28 cellular contexts compared by ENCODE assay signal in the genomic region with DNA sequence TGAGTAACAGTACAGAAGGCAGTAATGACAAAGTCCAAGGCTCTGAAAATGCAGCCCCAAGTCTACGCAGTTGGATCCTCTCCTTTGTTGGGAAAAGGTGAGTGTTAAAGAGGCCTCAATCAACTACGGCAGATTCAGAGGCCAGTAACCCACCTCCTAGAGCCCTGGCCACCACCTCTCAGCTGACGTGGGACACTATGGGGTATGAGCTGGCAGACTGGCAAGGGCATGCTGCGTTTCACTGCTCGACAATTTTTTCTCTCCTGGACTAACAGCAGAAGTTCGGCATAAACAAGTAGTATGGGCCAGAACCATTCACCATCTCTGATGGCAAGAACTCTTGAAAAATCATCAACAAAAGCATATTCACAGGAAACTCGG. TPM values are rescaled to one million over a fixed set of nuclear protein-coding genes. Genes with fewer than 3 reads are reported as not detected.
A peak's percentile ranks its signal among the peaks of the same experiment; 100 is the strongest.
DNase-seq lines count a peak whose midpoint lies in the region; ATAC-seq and TF ChIP-seq lines count a peak whose summit lies in the region.
"Had no signal": no experiment of that assay in that cellular context is flagged by ENCODE, and none has a peak within 500 bp of the region (broad histone marks: within the 10 kb centered on the region; RNA-seq: fewer than 3 reads in every experiment).

No MANE protein-coding gene starts in this region.

- no peak for TF ChIP-seq EP300 in SK-N-SH (IDR thresholded peaks at IDR 0.05; ENCODE audit: borderline replicate concordance in 1 of 2, low read depth in 1 of 2, low read length in 1 of 2)

- H3F3A ChIP-seq in SK-N-SH (replicated peaks; ENCODE audit: insufficient read depth) = no peaks in the 10 kb centered on the region

- peaks cover 17% of the 10 kb centered on the region; the same call in 1 of the 2 replicates for H3K79me2 ChIP-seq in SK-N-SH (ENCODE audit: insufficient read depth)

- CTCF ChIA-PET in SK-N-SH (lab: Yijun Ruan, JAX) = interaction anchor here (1.8 to 7.0 kb wide), 5 partner anchors 9 to 245 kb away, joined by 9 to 71 read pairs (median 26); partner anchors contain the start of gene NCBP3

- H3K27ac ChIP-seq in adrenal gland (peak overlapping the region in 4 of 5 donors; percentile 17 to 88 (median 77)), muscle layer of duodenum (ENCODE audit: low read length) (peak overlapping the region; percentile 77), left lung (no peak overlapping the region), SK-N-SH (ENCODE audit: low read depth in 2 of 2, low read length in 1 of 2) (peak overlapping the region in 1 of 2 experiments; percentile 19; a peak in 1 of 4 replicates)
- H3K27ac ChIP-seq: brain microvascular endothelial cell, upper lobe of left lung, WERI-Rb-1 had no signal

- ATAC-seq in Right ventricle myocardium superior (ENCODE audit: poor library complexity) = peak; percentile 32
- no peak for ATAC-seq in stimulated activated effector memory CD8-positive, alpha-beta T cell treated with anti-CD3 and anti-CD28 coated beads, Interleukin-12 subunit alpha, Interleukin-12 subunit beta, amount 100 ng/mL, for 72 hours
- no peak for ATAC-seq in left lung
- ATAC-seq: GM12878; natural killer cell treated with Interleukin-12 subunit alpha and Interleukin-12 subunit beta and Interleukin-15 and Interleukin-18, amount 100 ng/mL, for 72 hours had no signal

- H4K20me1 ChIP-seq in SK-N-SH (ENCODE audit: insufficient read depth) = no peaks in the 10 kb centered on the region

- TF ChIP-seq CTCF in adrenal gland (IDR thresholded peaks at IDR 0.05) = no peak
- TF ChIP-seq CTCF in left lung (IDR thresholded peaks at IDR 0.05) = no peak
- no peak for TF ChIP-seq CTCF in SK-N-SH (IDR thresholded peaks at IDR 0.05)

- intact Hi-C loops in adrenal gland (cut with DNase I) = no loop called here
- intact Hi-C loops in Right ventricle myocardium superior (cut with DNase I) = no loop called here
- intact Hi-C loops in left lung (cut with DNase I) = no loop called here
- intact Hi-C loops in head of caudate nucleus (cut with DNase I) = no loop called here

- H3K9me3 ChIP-seq in adrenal gland (replicated peaks in 1 of 3) = no peaks in the 10 kb centered on the region
- no peaks in the 10 kb centered on the region for H3K9me3 ChIP-seq in muscle layer of duodenum (ENCODE audit: control insufficient read depth in 1 of 2, low read length in 2 of 2)
- no peaks in the 10 kb centered on the region for H3K9me3 ChIP-seq in left lung
- no peaks in the 10 kb centered on the region for H3K9me3 ChIP-seq in SK-N-SH
- H3K9me3 ChIP-seq: HAP-1, Peyer's patch, spleen, upper lobe of left lung had no signal

- TF ChIP-seq RAD21 in SK-N-SH (IDR thresholded peaks at IDR 0.05; ENCODE audit: low read length) = no peak

- WGBS in adrenal gland, 4 donors = 56 to 64% (median 60%) methylated on average over 7 of the region's 7 CpGs
- WGBS in SK-N-SH (ENCODE audit: low lambda C conversion rate) = 93% methylated on average over 6 of the region's 7 CpGs

- H3K4me3 ChIP-seq in adrenal gland = no peak overlapping the region
- no peak overlapping the region for H3K4me3 ChIP-seq in muscle layer of duodenum (ENCODE audit: low read depth in 1 of 2, low read length in 2 of 2)
- H3K4me3 ChIP-seq in left lung = no peak overlapping the region
- no peak overlapping the region for H3K4me3 ChIP-seq in SK-N-SH (ENCODE audit: low read depth in 2 of 2, low read length in 1 of 2)
- H3K4me3 ChIP-seq: GM12878, HAP-1, Peyer's patch, spleen, upper lobe of left lung had no signal

- H3K9ac ChIP-seq in SK-N-SH = no peak overlapping the region

- H3K36me3 ChIP-seq in adrenal gland (replicated peaks in 1 of 2) (peaks cover 0 to 54% of the 10 kb centered on the region in 2 donors), muscle layer of duodenum (ENCODE audit: control insufficient read depth in 1 of 2, insufficient read depth in 2 of 2, low read length in 2 of 2) (peaks cover 29 to 32% of the 10 kb centered on the region in 2 donors), left lung (peaks cover 0 to 75% of the 10 kb centered on the region in 2 donors), SK-N-SH (replicated peaks in 1 of 2; ENCODE audit: control insufficient read depth in 1 of 2, insufficient read depth in 2 of 2, low read length in 1 of 2) (peaks cover 38 to 47% of the 10 kb centered on the region in 2 experiments)

- H3K4me1 Mint-ChIP-seq in stimulated activated effector memory CD8-positive, alpha-beta T cell treated with anti-CD3 and anti-CD28 coated beads, Interleukin-12 subunit alpha, Interleukin-12 subunit beta, amount 100 ng/mL, for 72 hours = peaks cover 13% of the 10 kb centered on the region

- no peak overlapping the region for H3K4me2 ChIP-seq in SK-N-SH

- no peak for TF ChIP-seq POLR2A in adrenal gland (IDR thresholded peaks at IDR 0.05)

- H3K27me3 ChIP-seq in adrenal gland (no peaks in the 10 kb centered on the region), muscle layer of duodenum (ENCODE audit: low read depth, low read length) (no peaks in the 10 kb centered on the region), left lung (no peaks in the 10 kb centered on the region), SK-N-SH (ENCODE audit: insufficient read depth) (no peaks in the 10 kb centered on the region)
- H3K27me3 ChIP-seq: brain microvascular endothelial cell, Peyer's patch, spleen, upper lobe of left lung had no signal

- no peaks in the 10 kb centered on the region for H3K9me3 Mint-ChIP-seq in stimulated activated effector memory CD8-positive, alpha-beta T cell treated with anti-CD3 and anti-CD28 coated beads, Interleukin-12 subunit alpha, Interleukin-12 subunit beta, amount 100 ng/mL, for 72 hours
- H3K9me3 Mint-ChIP-seq: activated T-helper 2 cell treated with anti-CD3 and anti-CD28 coated beads, Interferon-gamma antibody, Interleukin-2, Interleukin-4, amounts not matched to agents 10 μg/mL and 5 μg/mL and 100 μg/mL, durations not matched to agents 14 hours and 24 hours and 36 hours; natural killer cell treated with Interleukin-12 subunit alpha and Interleukin-12 subunit beta and Interleukin-15 and Interleukin-18, amount 100 ng/mL, for 72 hours had no signal

- H3K9me2 ChIP-seq in SK-N-SH = no peaks in the 10 kb centered on the region

- no peak overlapping the region for H2AFZ ChIP-seq in SK-N-SH (ENCODE audit: low read depth)

- peak in 1 of 7 donors; percentile 37 for DNase-seq in adrenal gland
- no peak for DNase-seq in Right ventricle myocardium superior
- DNase-seq in stimulated activated effector memory CD8-positive, alpha-beta T cell treated with anti-CD3 and anti-CD28 coated beads, Interleukin-12 subunit alpha, Interleukin-12 subunit beta, amount 100 ng/mL, for 72 hours (ENCODE audit: low spot score in 2 of 2) = no peak
- no peak for DNase-seq in left lung
- no peak for DNase-seq in HK-2 (ENCODE audit: unreplicated experiment)
- no peak for DNase-seq in SK-N-SH
- no peak for DNase-seq in head of caudate nucleus
- DNase-seq: ACHN; activated CD4-positive, alpha-beta T cell treated with anti-CD3 and anti-CD28 coated beads for 48 hours; activated naive CD4-positive, alpha-beta T cell treated with anti-CD3 and anti-CD28 coated beads, Interleukin-2, amount 50 U/mL, for 16 hours; amniotic stem cell; brain microvascular endothelial cell; effector CD4-positive, alpha-beta T cell; glutamatergic neuron; midbrain; NCI-H146; NCI-H748 treated with DMSO at 0.1 percent for 48 hours; Peyer's patch; spleen; stimulated activated CD4-positive, alpha-beta T cell treated with anti-CD3 and anti-CD28 coated beads, Interleukin-4, amount 100 ng/mL, for 1 hour; T-helper 9 cell; upper lobe of left lung; WERI-Rb-1 had no signal

- H3K4me1 ChIP-seq in adrenal gland (replicated peaks in 1 of 2) = peaks cover 0 to 23% of the 10 kb centered on the region in 2 donors
- peaks cover 5 to 12% of the 10 kb centered on the region in 2 donors for H3K4me1 ChIP-seq in muscle layer of duodenum (ENCODE audit: control insufficient read depth in 1 of 2, insufficient read depth in 2 of 2, low read length in 2 of 2)
- H3K4me1 ChIP-seq in left lung = no peaks in the 10 kb centered on the region
- H3K4me1 ChIP-seq in SK-N-SH (ENCODE audit: control insufficient read depth in 1 of 2, insufficient read depth in 2 of 2, low read depth in 1 of 2, low read length in 1 of 2) = no peaks in the 10 kb centered on the region
- H3K4me1 ChIP-seq: HAP-1, upper lobe of left lung had no signal

- POLR2A ChIA-PET in SK-N-SH (lab: Yijun Ruan, JAX) = no interaction called here

- H3K4me3 Mint-ChIP-seq in stimulated activated effector memory CD8-positive, alpha-beta T cell treated with anti-CD3 and anti-CD28 coated beads, Interleukin-12 subunit alpha, Interleukin-12 subunit beta, amount 100 ng/mL, for 72 hours = no peak overlapping the region
- H3K4me3 Mint-ChIP-seq: natural killer cell treated with Interleukin-12 subunit alpha and Interleukin-12 subunit beta and Interleukin-15 and Interleukin-18, amount 100 ng/mL, for 72 hours had no signal

- peaks cover 98% of the 10 kb centered on the region for H3K36me3 Mint-ChIP-seq in stimulated activated effector memory CD8-positive, alpha-beta T cell treated with anti-CD3 and anti-CD28 coated beads, Interleukin-12 subunit alpha, Interleukin-12 subunit beta, amount 100 ng/mL, for 72 hours

- peak overlapping the region; percentile 52 for H3K27ac Mint-ChIP-seq in stimulated activated effector memory CD8-positive, alpha-beta T cell treated with anti-CD3 and anti-CD28 coated beads, Interleukin-12 subunit alpha, Interleukin-12 subunit beta, amount 100 ng/mL, for 72 hours
- H3K27ac Mint-ChIP-seq: activated T-helper 2 cell treated with anti-CD3 and anti-CD28 coated beads, Interferon-gamma antibody, Interleukin-2, Interleukin-4, amounts not matched to agents 10 μg/mL and 5 μg/mL and 100 μg/mL, durations not matched to agents 14 hours and 24 hours and 36 hours had no signal

TF ChIP-seq in SK-N-SH, 30 proteins besides CTCF, POLR2A, EP300 and RAD21 (continues in another document):
- TF ChIP-seq SMC3 (IDR thresholded peaks at IDR 0.05; ENCODE audit: low read depth, low read length) = no peak

RNA-seq across cellular contexts. Expression of gene NCBP3, which starts 17.2 kb away (rescaled TPM):
- total RNA-seq in adrenal gland (10 to 100 TPM; 11.0 to 30.3 (median 21.5) TPM), Right ventricle myocardium superior (13.8 TPM), left lung (10 to 100 TPM; 30.6 to 31.8 TPM)
- polyA plus RNA-seq in adrenal gland (10 to 100 TPM; 21.9 to 36.6 (median 22.8) TPM), SK-N-SH (2012; rRNA removed) (6.5 and 9.5 TPM in 2 replicates)
- 7.4 and 9.4 TPM in 2 replicates for polyA plus RNA-seq in SK-N-SH (2012; cell fraction: cytosol; rRNA removed)
- 16.2 and 29.3 TPM in 2 replicates for polyA plus RNA-seq in SK-N-SH (2012; cell fraction: nucleus; rRNA removed)

RNA-seq across cellular contexts. Expression of gene ITGAE, which starts 27.9 kb away (rescaled TPM):
- total RNA-seq in adrenal gland = 10 to 100 TPM in 7 of 8 donors, 1 to 10 TPM in 1; 4.9 to 36.2 (median 23.0) TPM
- 10 to 100 TPM; 46.7 to 85.3 (median 48.2) TPM for polyA plus RNA-seq in adrenal gland
- total RNA-seq in Right ventricle myocardium superior = 14.8 TPM
- 10 to 100 TPM; 21.0 to 30.5 TPM for total RNA-seq in left lung
- polyA plus RNA-seq in SK-N-SH (2012; rRNA removed) = 56.7 and 73.4 TPM in 2 replicates
- 72.1 and 78.3 TPM in 2 replicates for polyA plus RNA-seq in SK-N-SH (2012; cell fraction: cytosol; rRNA removed)
- polyA plus RNA-seq in SK-N-SH (2012; cell fraction: nucleus; rRNA removed) = 32.0 and 33.4 TPM in 2 replicates

Comparison
In these comparisons a context has a peak if more than half of its experiments do, and no peak if none do; other contexts are left out.
1. H3K27ac ChIP-seq: peak in adrenal gland (4 of 5) and muscle layer of duodenum (single experiment); none in left lung (0 of 2).